In genomic region chr7:1666251-1666778, GRCh38 we compare ENCODE assay signal across 10 cellular contexts. TPM values are rescaled to one million over a fixed set of nuclear protein-coding genes. Genes with fewer than 3 reads are reported as not detected.
DNase-seq lines count a peak whose midpoint lies in the region; ATAC-seq and TF ChIP-seq lines count a peak whose summit lies in the region.
"Had no signal": no experiment of that assay in that cellular context is flagged by ENCODE, and none has a peak within 500 bp of the region (broad histone marks: within the 10 kb centered on the region; RNA-seq: fewer than 3 reads in every experiment).

No MANE protein-coding gene starts in this region.

- no peaks in the 10 kb centered on the region for H3K9me3 Mint-ChIP-seq in activated naive CD8-positive, alpha-beta T cell treated with anti-CD3 and anti-CD28 coated beads, Interleukin-2, amount 10 ng/mL, durations not matched to agents 7 days and 5 days
- H3K9me3 Mint-ChIP-seq in activated naive CD8-positive, alpha-beta T cell treated with anti-CD3 and anti-CD28 coated beads for 36 hours = no peaks in the 10 kb centered on the region
- H3K9me3 Mint-ChIP-seq in chondrocyte (ENCODE audit: low read depth) = peaks cover 5% of the 10 kb centered on the region

- no peak overlapping the region for H3K27ac ChIP-seq in lung (ENCODE audit: low read depth in 1 of 2, low read length in 1 of 2)
- no peak overlapping the region for H3K27ac ChIP-seq in aorta (ENCODE audit: low read depth in 1 of 2, low read length in 2 of 2)
- H3K27ac ChIP-seq: SJCRH30 had no signal

- intact Hi-C loops in aorta (cut with DNase I) = loop anchor here in 1 of 2 donors (10.0 kb wide), 2 partner anchors 538 to 678 kb away; no protein-coding TSS in a partner anchor

- H3K27ac Mint-ChIP-seq in activated naive CD8-positive, alpha-beta T cell treated with anti-CD3 and anti-CD28 coated beads, Interleukin-2, amount 10 ng/mL, durations not matched to agents 7 days and 5 days = no peak overlapping the region
- H3K27ac Mint-ChIP-seq in activated naive CD8-positive, alpha-beta T cell treated with anti-CD3 and anti-CD28 coated beads for 36 hours = no peak overlapping the region
- H3K27ac Mint-ChIP-seq in chondrocyte (ENCODE audit: unreplicated experiment) = no peak overlapping the region

- H3K4me1 Mint-ChIP-seq in activated naive CD8-positive, alpha-beta T cell treated with anti-CD3 and anti-CD28 coated beads, Interleukin-2, amount 10 ng/mL, durations not matched to agents 7 days and 5 days = peaks cover 3% of the 10 kb centered on the region
- no peaks in the 10 kb centered on the region for H3K4me1 Mint-ChIP-seq in activated naive CD8-positive, alpha-beta T cell treated with anti-CD3 and anti-CD28 coated beads for 36 hours
- peaks cover 7% of the 10 kb centered on the region for H3K4me1 Mint-ChIP-seq in chondrocyte (ENCODE audit: low read depth)

- H3K9me3 ChIP-seq in lung (ENCODE audit: control insufficient read depth in 2 of 2, insufficient read depth in 1 of 2, low read length in 1 of 2) (peaks cover 0 to 8% of the 10 kb centered on the region in 2 donors), aorta (ENCODE audit: control insufficient read depth, low read length) (no peaks in the 10 kb centered on the region)
- H3K9me3 ChIP-seq: Caco-2, SJCRH30 had no signal

- WGBS in lung, 2 donors = 1% methylated on average over 39 to 53 of the region's 53 CpGs
- 0% methylated on average over 40 to 53 of the region's 53 CpGs for WGBS in aorta, 2 donors

- H3K4me3 ChIP-seq in lung (peak overlapping the region; percentile 27), aorta (ENCODE audit: low read length in 2 of 2) (peak overlapping the region in 1 of 2 donors; percentile 44)

- H3K4me1 ChIP-seq in lung (ENCODE audit: control insufficient read depth in 2 of 2, insufficient read depth in 2 of 2, low read length in 2 of 2) = peaks cover 3 to 17% of the 10 kb centered on the region in 2 donors
- H3K4me1 ChIP-seq in aorta (ENCODE audit: control insufficient read depth in 1 of 2, insufficient read depth in 2 of 2, low read length in 2 of 2) = no peaks in the 10 kb centered on the region
- H3K4me1 ChIP-seq: SJCRH30 had no signal

- H3K4me3 Mint-ChIP-seq in activated naive CD8-positive, alpha-beta T cell treated with anti-CD3 and anti-CD28 coated beads, Interleukin-2, amount 10 ng/mL, durations not matched to agents 7 days and 5 days = no peak overlapping the region
- H3K4me3 Mint-ChIP-seq in activated naive CD8-positive, alpha-beta T cell treated with anti-CD3 and anti-CD28 coated beads for 36 hours = no peak overlapping the region
- no peak overlapping the region for H3K4me3 Mint-ChIP-seq in chondrocyte (ENCODE audit: unreplicated experiment)

- POLR2A ChIA-PET in activated naive CD8-positive, alpha-beta T cell treated with anti-CD3 and anti-CD28 coated beads, Interleukin-2, amount 10 ng/mL, durations not matched to agents 7 days and 5 days (lab: Charles Lee) = no interaction called here

- H3K36me3 ChIP-seq in lung (ENCODE audit: control insufficient read depth in 2 of 2, insufficient read depth in 2 of 2, low read length in 2 of 2) (no peaks in the 10 kb centered on the region), aorta (ENCODE audit: control insufficient read depth in 1 of 2, insufficient read depth in 2 of 2, low read length in 1 of 2) (no peaks in the 10 kb centered on the region)
- H3K36me3 ChIP-seq: SJCRH30 had no signal

- H3K27me3 ChIP-seq in lung (ENCODE audit: control insufficient read depth, insufficient read depth) (peaks cover 11% of the 10 kb centered on the region), aorta (ENCODE audit: control insufficient read depth in 1 of 2, insufficient read depth in 2 of 2, low read length in 1 of 2) (no peaks in the 10 kb centered on the region)
- H3K27me3 ChIP-seq: SJCRH30 had no signal

- TF ChIP-seq CTCF in chondrocyte (IDR thresholded peaks at IDR 0.05) = no peak
- TF ChIP-seq CTCF in lung (IDR thresholded peaks at IDR 0.05; ENCODE audit: control extremely low read depth, extremely low read depth) = no peak

- peak; percentile 43 for DNase-seq in activated naive CD8-positive, alpha-beta T cell treated with anti-CD3 and anti-CD28 coated beads, Interleukin-2, amount 10 ng/mL, durations not matched to agents 7 days and 5 days
- no peak for DNase-seq in activated naive CD8-positive, alpha-beta T cell treated with anti-CD3 and anti-CD28 coated beads for 36 hours
- DNase-seq in chondrocyte (ENCODE audit: low spot score) (peak; percentile 54), lung (ENCODE audit: low spot score) (no peak), aorta (peak; percentile 46 to 75)
- no peak for DNase-seq in activated CD4-positive, alpha-beta T cell treated with anti-CD3 and anti-CD28 coated beads, Interleukin-2, amount 50 U/mL, for 48 hours
- DNase-seq: SJCRH30 had no signal

- ATAC-seq in activated naive CD8-positive, alpha-beta T cell treated with anti-CD3 and anti-CD28 coated beads, Interleukin-2, amount 10 ng/mL, durations not matched to agents 7 days and 5 days (ENCODE audit: low read depth) = no peak
- no peak for ATAC-seq in lung (ENCODE audit: insufficient read depth, low FRiP score)
- ATAC-seq in aorta (ENCODE audit: low FRiP score) = no peak
- no peak for ATAC-seq in GM18520 (IDR thresholded peaks at IDR 0.05; ENCODE audit: unreplicated experiment)
- ATAC-seq in HG03095 (IDR thresholded peaks at IDR 0.05; ENCODE audit: unreplicated experiment) = no peak

- no peaks in the 10 kb centered on the region for H3K36me3 Mint-ChIP-seq in activated naive CD8-positive, alpha-beta T cell treated with anti-CD3 and anti-CD28 coated beads, Interleukin-2, amount 10 ng/mL, durations not matched to agents 7 days and 5 days
- no peaks in the 10 kb centered on the region for H3K36me3 Mint-ChIP-seq in activated naive CD8-positive, alpha-beta T cell treated with anti-CD3 and anti-CD28 coated beads for 36 hours
- H3K36me3 Mint-ChIP-seq in chondrocyte (ENCODE audit: low read depth) = no peaks in the 10 kb centered on the region

- H3K27me3 Mint-ChIP-seq in activated naive CD8-positive, alpha-beta T cell treated with anti-CD3 and anti-CD28 coated beads, Interleukin-2, amount 10 ng/mL, durations not matched to agents 7 days and 5 days = peaks cover 45% of the 10 kb centered on the region
- H3K27me3 Mint-ChIP-seq in activated naive CD8-positive, alpha-beta T cell treated with anti-CD3 and anti-CD28 coated beads for 36 hours = peaks cover 59% of the 10 kb centered on the region
- H3K27me3 Mint-ChIP-seq in chondrocyte (ENCODE audit: low read depth) = peaks cover 25% of the 10 kb centered on the region

RNA-seq across cellular contexts. Expression of gene ELFN1, which starts 3.8 kb away (rescaled TPM):
- not detected for total RNA-seq in activated naive CD8-positive, alpha-beta T cell treated with anti-CD3 and anti-CD28 coated beads, Interleukin-2, amount 10 ng/mL, durations not matched to agents 7 days and 5 days
- total RNA-seq in activated naive CD8-positive, alpha-beta T cell treated with anti-CD3 and anti-CD28 coated beads for 36 hours = under 1 TPM; 0.14 to 0.19 TPM
- total RNA-seq in chondrocyte (0.65 to 0.72 TPM (median 0.68 TPM) in 3 replicates), lung (1 to 10 TPM in 1 of 2 donors, under 1 TPM in 1; 0.89 to 1.1 TPM), aorta (1 to 10 TPM; 1.2 to 4.8 TPM)
- polyA plus RNA-seq in lung (1 to 10 TPM in 1 of 2 donors, under 1 TPM in 1; 0.43 to 1.4 TPM), aorta (under 1 TPM in 1 of 2 donors, not detected in 1; 0.13 TPM)

Comparison
In these comparisons a context has a peak if more than half of its experiments do, and no peak if none do; other contexts are left out.
1. DNase-seq: peak in activated naive CD8-positive, alpha-beta T cell treated with anti-CD3 and anti-CD28 coated beads, Interleukin-2, amount 10 ng/mL, durations not matched to agents 7 days and 5 days (single experiment), chondrocyte (single experiment) and aorta (2 of 2); none in activated naive CD8-positive, alpha-beta T cell treated with anti-CD3 and anti-CD28 coated beads for 36 hours (single experiment), lung (single experiment) and activated CD4-positive, alpha-beta T cell treated with anti-CD3 and anti-CD28 coated beads, Interleukin-2, amount 50 U/mL, for 48 hours (0 of 2).